2 cellular contexts compared by ENCODE assay signal in genomic region chr5:171518916-171519315, GRCh38.
TF ChIP-seq lines count a peak whose summit lies in the region.

No MANE protein-coding gene starts in this region.

TF ChIP-seq in GM23338, 12 proteins besides CTCF, POLR2A, EP300 and RAD21:
- no peak for TF ChIP-seq POLR2AphosphoS5 (IDR thresholded peaks at IDR 0.05; ENCODE audit: low read depth)
- TF ChIP-seq, protein P1, sequence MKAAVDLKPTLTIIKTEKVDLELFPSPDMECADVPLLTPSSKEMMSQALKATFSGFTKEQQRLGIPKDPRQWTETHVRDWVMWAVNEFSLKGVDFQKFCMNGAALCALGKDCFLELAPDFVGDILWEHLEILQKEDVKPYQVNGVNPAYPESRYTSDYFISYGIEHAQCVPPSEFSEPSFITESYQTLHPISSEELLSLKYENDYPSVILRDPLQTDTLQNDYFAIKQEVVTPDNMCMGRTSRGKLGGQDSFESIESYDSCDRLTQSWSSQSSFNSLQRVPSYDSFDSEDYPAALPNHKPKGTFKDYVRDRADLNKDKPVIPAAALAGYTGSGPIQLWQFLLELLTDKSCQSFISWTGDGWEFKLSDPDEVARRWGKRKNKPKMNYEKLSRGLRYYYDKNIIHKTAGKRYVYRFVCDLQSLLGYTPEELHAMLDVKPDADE (IDR thresholded peaks at IDR 0.05): no peak
- no peak for TF ChIP-seq ZNF114 (CRISPR knock-in tag; IDR thresholded peaks at IDR 0.05)
- TF ChIP-seq EZH2 (IDR thresholded peaks at IDR 0.05; ENCODE audit: low read depth, unreplicated experiment): no peak
- no peak for TF ChIP-seq CREB1 (CRISPR knock-in tag; IDR thresholded peaks at IDR 0.05; ENCODE audit: low read depth)
- TF ChIP-seq NANOG (IDR thresholded peaks at IDR 0.05; ENCODE audit: borderline replicate concordance): no peak
- TF ChIP-seq, protein P2, sequence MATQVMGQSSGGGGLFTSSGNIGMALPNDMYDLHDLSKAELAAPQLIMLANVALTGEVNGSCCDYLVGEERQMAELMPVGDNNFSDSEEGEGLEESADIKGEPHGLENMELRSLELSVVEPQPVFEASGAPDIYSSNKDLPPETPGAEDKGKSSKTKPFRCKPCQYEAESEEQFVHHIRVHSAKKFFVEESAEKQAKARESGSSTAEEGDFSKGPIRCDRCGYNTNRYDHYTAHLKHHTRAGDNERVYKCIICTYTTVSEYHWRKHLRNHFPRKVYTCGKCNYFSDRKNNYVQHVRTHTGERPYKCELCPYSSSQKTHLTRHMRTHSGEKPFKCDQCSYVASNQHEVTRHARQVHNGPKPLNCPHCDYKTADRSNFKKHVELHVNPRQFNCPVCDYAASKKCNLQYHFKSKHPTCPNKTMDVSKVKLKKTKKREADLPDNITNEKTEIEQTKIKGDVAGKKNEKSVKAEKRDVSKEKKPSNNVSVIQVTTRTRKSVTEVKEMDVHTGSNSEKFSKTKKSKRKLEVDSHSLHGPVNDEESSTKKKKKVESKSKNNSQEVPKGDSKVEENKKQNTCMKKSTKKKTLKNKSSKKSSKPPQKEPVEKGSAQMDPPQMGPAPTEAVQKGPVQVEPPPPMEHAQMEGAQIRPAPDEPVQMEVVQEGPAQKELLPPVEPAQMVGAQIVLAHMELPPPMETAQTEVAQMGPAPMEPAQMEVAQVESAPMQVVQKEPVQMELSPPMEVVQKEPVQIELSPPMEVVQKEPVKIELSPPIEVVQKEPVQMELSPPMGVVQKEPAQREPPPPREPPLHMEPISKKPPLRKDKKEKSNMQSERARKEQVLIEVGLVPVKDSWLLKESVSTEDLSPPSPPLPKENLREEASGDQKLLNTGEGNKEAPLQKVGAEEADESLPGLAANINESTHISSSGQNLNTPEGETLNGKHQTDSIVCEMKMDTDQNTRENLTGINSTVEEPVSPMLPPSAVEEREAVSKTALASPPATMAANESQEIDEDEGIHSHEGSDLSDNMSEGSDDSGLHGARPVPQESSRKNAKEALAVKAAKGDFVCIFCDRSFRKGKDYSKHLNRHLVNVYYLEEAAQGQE (IDR thresholded peaks at IDR 0.05; ENCODE audit: unreplicated experiment): no peak
- no peak for TF ChIP-seq JUNB (IDR thresholded peaks at IDR 0.05; ENCODE audit: unreplicated experiment)
- TF ChIP-seq, protein P3, sequence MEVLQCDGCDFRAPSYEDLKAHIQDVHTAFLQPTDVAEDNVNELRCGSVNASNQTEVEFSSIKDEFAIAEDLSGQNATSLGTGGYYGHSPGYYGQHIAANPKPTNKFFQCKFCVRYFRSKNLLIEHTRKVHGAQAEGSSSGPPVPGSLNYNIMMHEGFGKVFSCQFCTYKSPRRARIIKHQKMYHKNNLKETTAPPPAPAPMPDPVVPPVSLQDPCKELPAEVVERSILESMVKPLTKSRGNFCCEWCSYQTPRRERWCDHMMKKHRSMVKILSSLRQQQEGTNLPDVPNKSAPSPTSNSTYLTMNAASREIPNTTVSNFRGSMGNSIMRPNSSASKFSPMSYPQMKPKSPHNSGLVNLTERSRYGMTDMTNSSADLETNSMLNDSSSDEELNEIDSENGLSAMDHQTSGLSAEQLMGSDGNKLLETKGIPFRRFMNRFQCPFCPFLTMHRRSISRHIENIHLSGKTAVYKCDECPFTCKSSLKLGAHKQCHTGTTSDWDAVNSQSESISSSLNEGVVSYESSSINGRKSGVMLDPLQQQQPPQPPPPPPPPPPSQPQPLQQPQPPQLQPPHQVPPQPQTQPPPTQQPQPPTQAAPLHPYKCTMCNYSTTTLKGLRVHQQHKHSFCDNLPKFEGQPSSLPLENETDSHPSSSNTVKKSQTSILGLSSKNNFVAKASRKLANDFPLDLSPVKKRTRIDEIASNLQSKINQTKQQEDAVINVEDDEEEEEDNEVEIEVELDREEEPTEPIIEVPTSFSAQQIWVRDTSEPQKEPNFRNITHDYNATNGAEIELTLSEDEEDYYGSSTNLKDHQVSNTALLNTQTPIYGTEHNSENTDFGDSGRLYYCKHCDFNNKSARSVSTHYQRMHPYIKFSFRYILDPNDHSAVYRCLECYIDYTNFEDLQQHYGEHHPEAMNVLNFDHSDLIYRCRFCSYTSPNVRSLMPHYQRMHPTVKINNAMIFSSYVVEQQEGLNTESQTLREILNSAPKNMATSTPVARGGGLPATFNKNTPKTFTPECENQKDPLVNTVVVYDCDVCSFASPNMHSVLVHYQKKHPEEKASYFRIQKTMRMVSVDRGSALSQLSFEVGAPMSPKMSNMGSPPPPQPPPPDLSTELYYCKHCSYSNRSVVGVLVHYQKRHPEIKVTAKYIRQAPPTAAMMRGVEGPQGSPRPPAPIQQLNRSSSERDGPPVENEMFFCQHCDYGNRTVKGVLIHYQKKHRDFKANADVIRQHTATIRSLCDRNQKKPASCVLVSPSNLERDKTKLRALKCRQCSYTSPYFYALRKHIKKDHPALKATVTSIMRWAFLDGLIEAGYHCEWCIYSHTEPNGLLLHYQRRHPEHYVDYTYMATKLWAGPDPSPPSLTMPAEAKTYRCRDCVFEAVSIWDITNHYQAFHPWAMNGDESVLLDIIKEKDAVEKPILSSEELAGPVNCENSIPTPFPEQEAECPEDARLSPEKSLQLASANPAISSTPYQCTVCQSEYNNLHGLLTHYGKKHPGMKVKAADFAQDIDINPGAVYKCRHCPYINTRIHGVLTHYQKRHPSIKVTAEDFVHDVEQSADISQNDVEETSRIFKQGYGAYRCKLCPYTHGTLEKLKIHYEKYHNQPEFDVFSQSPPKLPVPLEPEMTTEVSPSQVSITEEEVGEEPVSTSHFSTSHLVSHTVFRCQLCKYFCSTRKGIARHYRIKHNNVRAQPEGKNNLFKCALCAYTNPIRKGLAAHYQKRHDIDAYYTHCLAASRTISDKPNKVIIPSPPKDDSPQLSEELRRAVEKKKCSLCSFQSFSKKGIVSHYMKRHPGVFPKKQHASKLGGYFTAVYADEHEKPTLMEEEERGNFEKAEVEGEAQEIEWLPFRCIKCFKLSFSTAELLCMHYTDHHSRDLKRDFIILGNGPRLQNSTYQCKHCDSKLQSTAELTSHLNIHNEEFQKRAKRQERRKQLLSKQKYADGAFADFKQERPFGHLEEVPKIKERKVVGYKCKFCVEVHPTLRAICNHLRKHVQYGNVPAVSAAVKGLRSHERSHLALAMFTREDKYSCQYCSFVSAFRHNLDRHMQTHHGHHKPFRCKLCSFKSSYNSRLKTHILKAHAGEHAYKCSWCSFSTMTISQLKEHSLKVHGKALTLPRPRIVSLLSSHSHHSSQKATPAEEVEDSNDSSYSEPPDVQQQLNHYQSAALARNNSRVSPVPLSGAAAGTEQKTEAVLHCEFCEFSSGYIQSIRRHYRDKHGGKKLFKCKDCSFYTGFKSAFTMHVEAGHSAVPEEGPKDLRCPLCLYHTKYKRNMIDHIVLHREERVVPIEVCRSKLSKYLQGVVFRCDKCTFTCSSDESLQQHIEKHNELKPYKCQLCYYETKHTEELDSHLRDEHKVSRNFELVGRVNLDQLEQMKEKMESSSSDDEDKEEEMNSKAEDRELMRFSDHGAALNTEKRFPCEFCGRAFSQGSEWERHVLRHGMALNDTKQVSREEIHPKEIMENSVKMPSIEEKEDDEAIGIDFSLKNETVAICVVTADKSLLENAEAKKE (CRISPR knock-in tag; IDR thresholded peaks at IDR 0.05): no peak
- no peak for TF ChIP-seq ZNF331 (CRISPR knock-in tag; IDR thresholded peaks at IDR 0.05; ENCODE audit: low read depth)
- no peak for TF ChIP-seq STAT1 (IDR thresholded peaks at IDR 0.05; ENCODE audit: unreplicated experiment)
- TF ChIP-seq EZH2phosphoT487 (IDR thresholded peaks at IDR 0.05; ENCODE audit: unreplicated experiment): no peak

TF ChIP-seq in H1, 55 proteins besides CTCF, POLR2A, EP300 and RAD21:
- no peak for TF ChIP-seq CTBP2 (IDR thresholded peaks at IDR 0.05; ENCODE audit: borderline replicate concordance, insufficient read depth, insufficient read length, low read length)
- no peak for TF ChIP-seq SRF (IDR thresholded peaks at IDR 0.05; ENCODE audit: low read depth, low read length)
- no peak for TF ChIP-seq SIRT6 (IDR thresholded peaks at IDR 0.05; ENCODE audit: low read length)
- no peak for TF ChIP-seq JUN (IDR thresholded peaks at IDR 0.05; ENCODE audit: low read depth, low read length)
- TF ChIP-seq BACH1 (IDR thresholded peaks at IDR 0.05; ENCODE audit: low read length): no peak
- no peak for TF ChIP-seq POLR2AphosphoS5 (IDR thresholded peaks at IDR 0.05; ENCODE audit: low read depth, low read length)
- TF ChIP-seq TCF12 (IDR thresholded peaks at IDR 0.05; ENCODE audit: low read depth, low read length): no peak
- no peak for TF ChIP-seq SP2 (IDR thresholded peaks at IDR 0.05; ENCODE audit: low read length)
- TF ChIP-seq CBX5 (IDR thresholded peaks at IDR 0.05; ENCODE audit: low read depth, low read length): no peak
- no peak for TF ChIP-seq CHD1 (IDR thresholded peaks at IDR 0.05; ENCODE audit: low read depth, low read length)
- no peak for TF ChIP-seq HDAC6 (IDR thresholded peaks at IDR 0.05; ENCODE audit: low read depth, low read length)
- no peak for TF ChIP-seq ZNF274 (IDR thresholded peaks at IDR 0.05; ENCODE audit: borderline replicate concordance, extremely low read depth, low read length)
- no peak for TF ChIP-seq TEAD4 (IDR thresholded peaks at IDR 0.05; ENCODE audit: low read depth, low read length)
- TF ChIP-seq TAF1 (IDR thresholded peaks at IDR 0.05; ENCODE audit: low read depth, low read length): no peak
